25 cellular contexts compared by ENCODE assay signal in genomic region chr7:107687656-107688055, GRCh38. TPM values are rescaled to one million over a fixed set of nuclear protein-coding genes. Genes with fewer than 3 reads are reported as not detected.
DNase-seq lines count a peak whose midpoint lies in the region; FAIRE-seq and TF ChIP-seq lines count a peak whose summit lies in the region.
"Had no signal": no experiment of that assay in that cellular context is flagged by ENCODE, and none has a peak within 500 bp of the region (broad histone marks: within the 10 kb centered on the region; RNA-seq: fewer than 3 reads in every experiment).

No MANE protein-coding gene starts in this region.

- H3K9me3 Mint-ChIP-seq in MCF 10A (ENCODE audit: unreplicated experiment) = no peaks in the 10 kb centered on the region
- H3K9me3 Mint-ChIP-seq: activated naive CD8-positive, alpha-beta T cell treated with anti-CD3 and anti-CD28 coated beads, Interleukin-2, amount 10 ng/mL, durations not matched to agents 7 days and 5 days; brain; natural killer cell treated with Interleukin-12 subunit alpha and Interleukin-12 subunit beta and Interleukin-15 and Interleukin-18, amount 100 ng/mL, for 72 hours; type B pancreatic cell had no signal

- BruUV-seq in MCF 10A (replicated peaks; lab: Mats Ljungman, UMichigan) = no TSS peak

- intact Hi-C loops in MCF 10A (cut with micrococcal nuclease) = no loop called here
- intact Hi-C loops in breast epithelium (cut with DNase I; ENCODE audit: low total_unique reads) = no loop called here

- H3K27me3 Mint-ChIP-seq in MCF 10A (ENCODE audit: insufficient read depth, unreplicated experiment) = no peaks in the 10 kb centered on the region

- no peaks in the 10 kb centered on the region for H3K36me3 Mint-ChIP-seq in MCF 10A (ENCODE audit: insufficient read depth, unreplicated experiment)
- H3K36me3 Mint-ChIP-seq: activated naive CD8-positive, alpha-beta T cell treated with anti-CD3 and anti-CD28 coated beads, Interleukin-2, amount 10 ng/mL, durations not matched to agents 7 days and 5 days; brain; natural killer cell treated with Interleukin-12 subunit alpha and Interleukin-12 subunit beta and Interleukin-15 and Interleukin-18, amount 100 ng/mL, for 72 hours; type B pancreatic cell had no signal

- TF ChIP-seq CTCF in MCF 10A (IDR thresholded peaks at IDR 0.05; ENCODE audit: unreplicated experiment) = no peak
- no peak for TF ChIP-seq CTCF in breast epithelium (IDR thresholded peaks at IDR 0.05)
- no peak for TF ChIP-seq CTCF in epithelial cell of esophagus (IDR thresholded peaks at IDR 0.05; ENCODE audit: insufficient read depth, low read depth, low read length, missing control alignments)

- peak; percentile 50 for DNase-seq in MCF 10A (ENCODE audit: unreplicated experiment)
- no peak for DNase-seq in breast epithelium (ENCODE audit: low spot score in 2 of 2)
- DNase-seq in RKO (ENCODE audit: low spot score) = peak; percentile 76
- peak; percentile 54 for DNase-seq in epithelial cell of esophagus (ENCODE audit: low read depth)
- peak; percentile 37 for DNase-seq in urothelium cell line (ENCODE audit: low spot score)
- DNase-seq in NCI-H526 treated with DMSO at 0.1 percent for 48 hours (lab: John Stamatoyannopoulos, UW) = no peak
- DNase-seq in activated T-cell treated with anti-CD3 and anti-CD28 coated beads, Interleukin-2, amount 50 U/mL, for 48 hours = no peak
- DNase-seq in effector CD4-positive, alpha-beta T cell = no peak
- DNase-seq: activated CD4-positive, alpha-beta T cell treated with anti-CD3 and anti-CD28 coated beads for 36 hours; activated naive CD8-positive, alpha-beta T cell treated with anti-CD3 and anti-CD28 coated beads, Interleukin-2, amount 10 ng/mL, durations not matched to agents 7 days and 5 days; MV-4-11; NCI-H187 treated with DMSO at 0.1 percent for 48 hours; NCI-H748 treated with DMSO at 0.1 percent for 48 hours; pancreas; right lobe of liver; SHP77 had no signal

- H3K27me3 ChIP-seq in breast epithelium = no peaks in the 10 kb centered on the region
- H3K27me3 ChIP-seq: BLaER1 treated with 17β-estradiol and CSF1 and Interleukin-3, amounts not matched to agents 10 nM and 100 nM; pancreas; right lobe of liver had no signal

- peaks cover under 1% of the 10 kb centered on the region for H3K4me1 Mint-ChIP-seq in MCF 10A (ENCODE audit: insufficient read depth, unreplicated experiment)

- H3K9me3 ChIP-seq in breast epithelium = no peaks in the 10 kb centered on the region
- H3K9me3 ChIP-seq: A549; BLaER1 treated with 17β-estradiol and CSF1 and Interleukin-3, amounts not matched to agents 10 nM and 100 nM; pancreas; right lobe of liver had no signal

- CTCF ChIA-PET in MCF 10A (lab: Yijun Ruan, JAX) = no interaction called here

- no peak for FAIRE-seq in urothelium cell line (lab: Jason Lieb, UNC)
- FAIRE-seq: A549, endometrium, H1, K562, pancreas had no signal

- H3K4me3 ChIP-seq in breast epithelium (no peak overlapping the region), epithelial cell of esophagus (ENCODE audit: low read length) (no peak overlapping the region)
- H3K4me3 ChIP-seq: A549; BLaER1 treated with 17β-estradiol and CSF1 and Interleukin-3, amounts not matched to agents 10 nM and 100 nM; coronary artery; K562; pancreas; right lobe of liver had no signal

- POLR2A ChIA-PET in MCF 10A (lab: Yijun Ruan, JAX) = no interaction called here

- no peaks in the 10 kb centered on the region for H3K36me3 ChIP-seq in breast epithelium
- H3K36me3 ChIP-seq: BLaER1 treated with 17β-estradiol and CSF1 and Interleukin-3, amounts not matched to agents 10 nM and 100 nM; pancreas; right lobe of liver had no signal

- TF ChIP-seq POLR2A in breast epithelium (IDR thresholded peaks at IDR 0.05) = no peak

- H3K27ac ChIP-seq in breast epithelium = no peak overlapping the region
- H3K27ac ChIP-seq: A549; BLaER1 treated with 17β-estradiol and CSF1 and Interleukin-3, amounts not matched to agents 10 nM and 100 nM; coronary artery; pancreas; right lobe of liver had no signal

- H3K4me1 ChIP-seq in breast epithelium = no peaks in the 10 kb centered on the region
- H3K4me1 ChIP-seq: A549; BLaER1 treated with 17β-estradiol and CSF1 and Interleukin-3, amounts not matched to agents 10 nM and 100 nM; pancreas; right lobe of liver had no signal

- no peak overlapping the region for H3K27ac Mint-ChIP-seq in MCF 10A (ENCODE audit: low read depth, unreplicated experiment)
- H3K27ac Mint-ChIP-seq: activated CD4-positive, alpha-beta T cell treated with anti-CD3 and anti-CD28 coated beads for 36 hours; activated naive CD8-positive, alpha-beta T cell treated with anti-CD3 and anti-CD28 coated beads, Interleukin-2, amount 10 ng/mL, durations not matched to agents 7 days and 5 days; brain; natural killer cell treated with Interleukin-12 subunit alpha and Interleukin-12 subunit beta and Interleukin-15 and Interleukin-18, amount 100 ng/mL, for 72 hours; type B pancreatic cell had no signal

- H3K4me3 Mint-ChIP-seq in MCF 10A (ENCODE audit: unreplicated experiment) = no peak overlapping the region
- H3K4me3 Mint-ChIP-seq: activated CD4-positive, alpha-beta T cell treated with anti-CD3 and anti-CD28 coated beads for 36 hours; activated naive CD8-positive, alpha-beta T cell treated with anti-CD3 and anti-CD28 coated beads, Interleukin-2, amount 10 ng/mL, durations not matched to agents 7 days and 5 days; brain; natural killer cell treated with Interleukin-12 subunit alpha and Interleukin-12 subunit beta and Interleukin-15 and Interleukin-18, amount 100 ng/mL, for 72 hours; type B pancreatic cell had no signal

RNA-seq across cellular contexts. Expression of gene SLC26A4, which starts 27.0 kb away (rescaled TPM):
- total RNA-seq in MCF 10A (2022) (0.21 and 0.52 TPM in 2 replicates), breast epithelium (1 to 10 TPM in 1 of 3 donors, under 1 TPM in 2; 0.44 to 1.3 (median 0.48) TPM)

RNA-seq across cellular contexts. Expression of gene CBLL1, which starts 56.3 kb away (rescaled TPM):
- total RNA-seq in MCF 10A (2022) = 34.5 and 39.7 TPM in 2 replicates
- total RNA-seq in breast epithelium = 10 to 100 TPM; 27.5 to 49.3 (median 30.4) TPM

Comparison
In these comparisons a context has a peak if more than half of its experiments do, and no peak if none do; other contexts are left out.
1. DNase-seq: peak in MCF 10A (single experiment), RKO (single experiment), epithelial cell of esophagus (single experiment) and urothelium cell line (single experiment); none in breast epithelium (0 of 2), NCI-H526 treated with DMSO at 0.1 percent for 48 hours (single experiment), activated T-cell treated with anti-CD3 and anti-CD28 coated beads, Interleukin-2, amount 50 U/mL, for 48 hours (0 of 2) and effector CD4-positive, alpha-beta T cell (single experiment).